In the genomic region with DNA sequence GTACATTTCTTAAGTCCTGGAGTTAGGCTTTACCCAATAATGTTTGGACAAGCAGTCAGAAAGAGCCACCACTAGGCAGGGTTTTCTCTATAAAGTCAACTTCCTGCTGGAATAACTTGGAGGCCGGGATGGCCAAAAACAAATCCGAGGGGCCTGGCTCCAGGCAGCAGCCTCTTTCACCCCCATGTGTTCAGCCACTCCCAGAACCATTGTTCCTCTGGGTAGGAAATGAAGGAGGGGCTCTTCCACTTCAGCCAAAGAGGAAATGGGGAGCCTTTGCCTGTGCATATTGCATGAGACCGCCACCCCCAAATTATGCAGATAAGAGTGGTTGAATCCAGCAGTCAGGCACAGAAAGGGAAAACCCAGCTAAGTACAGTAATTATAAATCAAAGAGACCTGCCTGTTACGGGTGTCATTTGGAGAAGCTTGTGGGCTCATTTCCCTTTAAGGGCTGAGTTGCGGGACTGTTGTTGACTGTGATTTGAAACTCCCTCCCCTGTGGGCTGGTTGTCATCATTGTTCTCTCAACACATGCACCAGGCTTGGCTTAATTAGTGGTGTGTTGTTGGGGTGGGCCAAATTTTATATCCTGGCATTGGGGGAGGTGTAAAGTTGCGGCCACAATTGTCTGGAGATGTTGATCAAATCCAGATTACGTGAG, we compare ENCODE assay signal across 17 cellular contexts.
DNase-seq lines count a peak whose midpoint lies in the region; TF ChIP-seq lines count a peak whose summit lies in the region.
"Had no signal": no experiment of that assay in that cellular context is flagged by ENCODE, and none has a peak within 500 bp of the region (broad histone marks: within the 10 kb centered on the region; RNA-seq: fewer than 3 reads in every experiment).

No MANE protein-coding gene starts in this region.

- TF ChIP-seq POLR2A in erythroblast (IDR thresholded peaks at IDR 0.05; ENCODE audit: low read length): no peak

- H3K4me1 ChIP-seq in ES-I3 (ENCODE audit: insufficient read depth, low read length) (peaks cover 29% of the 10 kb centered on the region), iPS-15b (ENCODE audit: control insufficient read depth, insufficient read depth, low read length) (peaks cover 25% of the 10 kb centered on the region)
- H3K4me1 ChIP-seq: SJSA1 had no signal

- H3K9ac ChIP-seq in ES-I3 (ENCODE audit: low read depth, low read length) (peak overlapping the region; percentile 4; the same call in 1 of the 2 replicates), iPS-15b (ENCODE audit: low read depth, low read length) (no peak overlapping the region)

- H3K36me3 ChIP-seq in ES-I3 (ENCODE audit: insufficient read depth, low read length) (no peaks in the 10 kb centered on the region), iPS-15b (ENCODE audit: control insufficient read depth, insufficient read depth, low read length) (no peaks in the 10 kb centered on the region)
- H3K36me3 ChIP-seq: SJSA1 had no signal

- in situ Hi-C loops in GM13976 (cut with MboI; ENCODE audit: low sequenced_read_pairs, unreplicated experiment): no loop called here

- H3K9me3 ChIP-seq in ES-I3 (ENCODE audit: control insufficient read depth, insufficient read depth, low read length) (0 out of 2 replicates have a peak, but pooled peaks cover under 1% of the 10 kb centered on the region), iPS-15b (ENCODE audit: control insufficient read depth, insufficient read depth, low read length) (no peaks in the 10 kb centered on the region)
- H3K9me3 ChIP-seq: SJSA1 had no signal

- peak; percentile 9 for DNase-seq in A172 (ENCODE audit: low spot score)
- DNase-seq in NCI-H69 (lab: John Stamatoyannopoulos, UW): peak; percentile 78
- no peak for DNase-seq in stimulated activated CD4-positive, alpha-beta T cell treated with anti-CD3 and anti-CD28 coated beads, Interleukin-12 subunit alpha, Interleukin-12 subunit beta, amount 100 ng/mL, for 4 hours
- DNase-seq in GM13976 (ENCODE audit: low spot score): no peak
- DNase-seq in erythroblast (lab: John Stamatoyannopoulos, UW): no peak
- DNase-seq in SW 1271 (lab: John Stamatoyannopoulos, UW): no peak
- DNase-seq: activated CD4-positive, CD25-positive, alpha-beta regulatory T cell; activated T-cell treated with anti-CD3 and anti-CD28 coated beads, Interleukin-2, amount 50 U/mL, for 24 hours; effector CD4-positive, alpha-beta T cell; foreskin melanocyte; GF-D8; kidney glomerular epithelial cell; naive B cell; substantia nigra had no signal

- peak overlapping the region; percentile 10 for H3K4me3 ChIP-seq in iPS-15b (ENCODE audit: low read depth, low read length)
- H3K4me3 ChIP-seq: SJSA1 had no signal

- no peak for TF ChIP-seq CTCF in GM13976 (IDR thresholded peaks at IDR 0.05; ENCODE audit: borderline replicate concordance, control extremely low read depth, extremely low read depth, insufficient read depth, missing control alignments)

- H3K27me3 ChIP-seq in iPS-15b (ENCODE audit: control insufficient read depth, insufficient read depth, low read length): no peaks in the 10 kb centered on the region
- H3K27me3 ChIP-seq: SJSA1 had no signal

Comparison
In these comparisons a context has a peak if more than half of its experiments do, and no peak if none do; other contexts are left out.
1. DNase-seq: peak in A172 (single experiment) and NCI-H69 (single experiment); none in stimulated activated CD4-positive, alpha-beta T cell treated with anti-CD3 and anti-CD28 coated beads, Interleukin-12 subunit alpha, Interleukin-12 subunit beta, amount 100 ng/mL, for 4 hours (single experiment), GM13976 (single experiment), erythroblast (0 of 2) and SW 1271 (0 of 2).